In genomic region chr5:321233-321725, GRCh38 we compare ENCODE assay signal across 8 cellular contexts. TPM values are rescaled to one million over a fixed set of nuclear protein-coding genes. Genes with fewer than 3 reads are reported as not detected.
DNase-seq lines count a peak whose midpoint lies in the region; ATAC-seq and TF ChIP-seq lines count a peak whose summit lies in the region.

TSS of gene AHRR (plus strand) at chr5:321714. CDS start at chr5:343903, 22,189 bp downstream.

- H3K4me3 Mint-ChIP-seq in activated naive CD4-positive, alpha-beta T cell treated with anti-CD3 and anti-CD28 coated beads, Interleukin-2, amount 50 U/mL, for 24 hours, result peak within 1 kb of the TSS; percentile 83

- H3K9me3 ChIP-seq in heart left ventricle (no peaks in the 10 kb centered on the region), psoas muscle (no peaks in the 10 kb centered on the region)

- H3K4me1 Mint-ChIP-seq in activated naive CD4-positive, alpha-beta T cell treated with anti-CD3 and anti-CD28 coated beads, Interleukin-2, amount 50 U/mL, for 24 hours, result peaks cover 12% of the 10 kb centered on the region

- no peak within 1 kb of the TSS for H3K27ac ChIP-seq in heart left ventricle
- no peak within 1 kb of the TSS for H3K27ac ChIP-seq in psoas muscle

- intact Hi-C loops in heart left ventricle (cut with DNase I) (loop anchor here in 1 of 10 donors (10.0 kb wide), 1 partner anchor 114 kb away; no protein-coding TSS in a partner anchor), psoas muscle (cut with DNase I) (no loop called here)

- no peaks in the 10 kb centered on the region for H3K9me3 Mint-ChIP-seq in activated naive CD4-positive, alpha-beta T cell treated with anti-CD3 and anti-CD28 coated beads, Interleukin-2, amount 50 U/mL, for 24 hours

- 0 to 1% (median 1%) methylated on average over 18 to 51 of the region's 51 CpGs; no CpG with 5 or more reads in 1 of the 4 donors for WGBS in heart left ventricle, 4 donors
- WGBS in psoas muscle, 3 donors, result 0 to 1% (median 0%) methylated on average over 22 to 51 of the region's 51 CpGs

- H3K4me1 ChIP-seq in heart left ventricle, result peaks cover 6 to 25% (median 14%) of the 10 kb centered on the region in 12 donors
- no peaks in the 10 kb centered on the region for H3K4me1 ChIP-seq in psoas muscle

- ATAC-seq in GM18498 (IDR thresholded peaks at IDR 0.05; ENCODE audit: unreplicated experiment), result peak; percentile 55
- peak; percentile 38 for ATAC-seq in HG02970 (IDR thresholded peaks at IDR 0.05; ENCODE audit: low FRiP score, unreplicated experiment)
- peak in 3 of 4 donors; percentile 60 to 87 (median 64) for ATAC-seq in heart left ventricle
- ATAC-seq in psoas muscle, result peak; percentile 60 to 76 (median 65)

- no peaks in the 10 kb centered on the region for H3K36me3 Mint-ChIP-seq in activated naive CD4-positive, alpha-beta T cell treated with anti-CD3 and anti-CD28 coated beads, Interleukin-2, amount 50 U/mL, for 24 hours

- no peak for TF ChIP-seq POLR2A in heart left ventricle (IDR thresholded peaks at IDR 0.05)

- peaks cover 15% of the 10 kb centered on the region for H3K27me3 Mint-ChIP-seq in activated naive CD4-positive, alpha-beta T cell treated with anti-CD3 and anti-CD28 coated beads, Interleukin-2, amount 50 U/mL, for 24 hours

- TF ChIP-seq CTCF in heart left ventricle (IDR thresholded peaks at IDR 0.05) (peak in 11 of 12 donors; percentile 19 to 63 (median 42)), psoas muscle (IDR thresholded peaks at IDR 0.05) (peak; percentile 33)

- H3K4me3 ChIP-seq in heart left ventricle (peak within 1 kb of the TSS; percentile 33 to 66 (median 52)), psoas muscle (peak within 1 kb of the TSS; percentile 62)

- peaks cover 0 to 11% (median under 1%) of the 10 kb centered on the region in 9 donors for H3K36me3 ChIP-seq in heart left ventricle
- H3K36me3 ChIP-seq in psoas muscle (ENCODE audit: insufficient read depth in 1 of 2, low read depth in 1 of 2), result peaks cover 0 to 2% of the 10 kb centered on the region in 2 donors

- peak within 1 kb of the TSS; percentile 76 for H3K27ac Mint-ChIP-seq in activated naive CD4-positive, alpha-beta T cell treated with anti-CD3 and anti-CD28 coated beads, Interleukin-2, amount 50 U/mL, for 24 hours

- peaks cover 18 to 57% (median 39%) of the 10 kb centered on the region in 9 donors for H3K27me3 ChIP-seq in heart left ventricle
- H3K27me3 ChIP-seq in psoas muscle (ENCODE audit: insufficient read depth in 3 of 3, low read length in 2 of 3), result peaks cover 0 to 65% (median 23%) of the 10 kb centered on the region in 3 donors

- DNase-seq in AG20443 (ENCODE audit: low spot score), result peak; percentile 98
- DNase-seq in NCI-H748 (lab: John Stamatoyannopoulos, UW; ENCODE audit: unreplicated experiment), result peak; percentile 87
- DNase-seq in heart left ventricle, result peak in 4 of 5 donors; percentile 41 to 58 (median 56)
- peak; percentile 63 to 77 for DNase-seq in psoas muscle
- no peak for DNase-seq in middle frontal gyrus (ENCODE audit: extremely low spot score, low spot score)

RNA-seq across cellular contexts. Expression of gene AHRR, which starts in this region (rescaled TPM):
- total RNA-seq in heart left ventricle, result under 1 TPM in 7 of 9 donors, not detected in 2; 0.12 to 0.69 (median 0.29) TPM
- polyA plus RNA-seq in heart left ventricle, result under 1 TPM; 0.11 to 0.12 TPM
- total RNA-seq in psoas muscle, result 1 to 10 TPM in 2 of 4 donors, under 1 TPM in 2; 0.45 to 7.4 (median 1.2) TPM
- polyA plus RNA-seq in psoas muscle, result under 1 TPM; 0.10 to 0.39 (median 0.13) TPM

Comparison
In these comparisons a context has a peak if more than half of its experiments do, and no peak if none do; other contexts are left out.
1. Peak in DNase-seq, ATAC-seq and H3K4me3 ChIP-seq in heart left ventricle; RNA of the gene not detected or under 1 TPM.